22 cellular contexts compared by ENCODE assay signal in the genomic region with DNA sequence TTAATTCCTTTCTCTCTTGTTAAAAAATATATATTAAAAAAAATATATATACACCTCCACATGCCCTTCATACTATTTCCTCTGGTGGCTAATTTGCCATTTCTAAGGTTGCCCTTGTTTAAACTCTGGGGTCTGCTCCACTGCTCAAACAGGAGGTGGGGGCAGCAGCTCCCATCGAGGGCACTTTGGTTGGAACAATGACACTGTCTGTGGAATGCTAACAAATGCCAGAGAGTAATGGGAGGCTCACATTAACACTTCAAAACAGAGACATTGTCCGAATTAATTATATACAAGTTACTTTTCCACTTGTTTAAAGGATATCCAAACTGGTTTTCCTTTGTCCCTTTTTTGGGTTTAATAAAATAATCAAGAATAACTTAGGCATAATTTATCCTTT.
"Had no signal": no experiment of that assay in that cellular context is flagged by ENCODE, and none has a peak within 500 bp of the region (broad histone marks: within the 10 kb centered on the region; RNA-seq: fewer than 3 reads in every experiment).

No MANE protein-coding gene starts in this region.

- H3K9me3 ChIP-seq: gastrocnemius medialis, mucosa of descending colon, prostate gland, sigmoid colon, stomach, thyroid gland, vagina had no signal

- H3K36me3 ChIP-seq: gastrocnemius medialis, prostate gland, sigmoid colon, stomach, thyroid gland, vagina had no signal

- H3K4me2 ChIP-seq: hepatocyte had no signal

- H3K27ac ChIP-seq: epithelial cell of prostate, gastrocnemius medialis, hepatocyte, prostate gland, sigmoid colon, stomach, thyroid gland, vagina had no signal

- DNase-seq: effector CD8-positive, alpha-beta T cell; endodermal cell; foreskin fibroblast; gastrocnemius medialis; head of caudate nucleus; kidney; mucosa of descending colon; naive B cell; nucleus accumbens; right cardiac atrium; sigmoid colon; stimulated activated CD4-positive, alpha-beta T cell treated with anti-CD3 and anti-CD28 coated beads, Interleukin-2, amount 100 ng/mL, for 24 hours; stimulated activated CD4-positive, alpha-beta T cell treated with anti-CD3 and anti-CD28 coated beads, Interleukin-4, amount 100 ng/mL, for 24 hours; stimulated activated naive CD4-positive, alpha-beta T cell treated with Interleukin-2 at 50 U/mL for 16 hours; stomach; thyroid gland; trophoblast cell had no signal

- H3K4me3 ChIP-seq: gastrocnemius medialis, hepatocyte, lung, mucosa of descending colon, prostate gland, sigmoid colon, stomach, thyroid gland, vagina had no signal

- H3K4me1 ChIP-seq: gastrocnemius medialis, prostate gland, sigmoid colon, thyroid gland, vagina had no signal

- H2AFZ ChIP-seq: hepatocyte had no signal

- H3K27me3 ChIP-seq: gastrocnemius medialis, hepatocyte, sigmoid colon, stomach, thyroid gland, vagina had no signal
